ENCODE assay signal across 1 cellular context in the genomic region with DNA sequence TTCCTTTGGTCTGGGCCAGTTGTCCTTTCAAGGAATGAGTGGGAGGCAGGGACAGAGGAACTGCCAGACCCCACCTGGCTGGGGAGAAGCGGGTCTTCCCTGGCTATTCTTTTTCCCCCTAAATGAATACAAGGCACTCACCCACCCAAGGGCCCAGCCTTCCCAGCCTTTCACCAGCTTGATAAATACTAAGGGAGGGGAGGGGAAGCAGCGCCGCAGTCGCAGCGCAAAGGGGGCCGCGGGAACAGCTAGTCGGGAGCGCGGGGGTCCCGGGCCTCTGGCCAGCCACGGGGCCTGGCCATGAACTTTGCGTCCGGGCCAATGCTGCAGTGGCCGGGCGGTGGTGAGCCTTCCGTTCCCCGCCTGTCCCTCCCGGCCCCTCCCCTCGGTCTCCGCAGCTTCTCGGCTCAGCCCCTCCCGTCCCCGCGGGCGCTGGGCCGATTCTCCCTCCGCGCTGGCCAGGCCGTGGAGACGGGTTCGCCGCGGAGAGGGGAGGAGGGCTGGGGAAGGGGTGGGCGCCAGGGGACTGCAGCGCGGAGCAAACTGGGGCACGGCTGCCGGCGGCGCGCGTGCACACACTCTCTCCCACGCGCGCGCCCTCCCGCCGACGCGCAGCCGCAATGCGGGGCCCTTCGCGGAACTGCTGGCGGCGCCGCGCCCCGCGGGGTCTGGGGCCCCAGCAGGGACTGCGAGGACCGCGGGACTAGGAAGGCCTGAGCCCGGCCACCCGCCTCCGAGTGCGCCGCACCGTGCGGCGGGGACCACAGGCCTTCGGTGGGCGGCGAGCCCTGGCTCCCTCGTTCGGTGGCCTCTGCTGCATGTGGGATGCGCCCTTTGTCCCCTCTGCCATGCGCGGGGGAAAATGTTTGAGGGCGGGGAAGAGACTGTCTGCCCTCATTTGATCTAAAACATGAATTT.
TF ChIP-seq lines count a peak whose summit lies in the region.

No MANE protein-coding gene starts in this region.

TF ChIP-seq in H1, 55 proteins besides CTCF, POLR2A, EP300 and RAD21:
- TF ChIP-seq KDM4A (IDR thresholded peaks at IDR 0.05; ENCODE audit: low read depth, low read length, severe bottlenecking): peak; percentile 86
- 0 out of 2 replicates have a peak, but pooled peaks have one; percentile 18 for TF ChIP-seq TAF1 (IDR thresholded peaks at IDR 0.05; ENCODE audit: low read depth, low read length)
- TF ChIP-seq TAF7 (optimal IDR thresholded peaks at IDR 0.05; ENCODE audit: borderline replicate concordance, low read depth, low read length): peak; percentile 4
- no peak for TF ChIP-seq CTBP2 (IDR thresholded peaks at IDR 0.05; ENCODE audit: borderline replicate concordance, insufficient read depth, insufficient read length, low read length)
- peak; percentile 56; the same call in 1 of the 2 replicates for TF ChIP-seq SUZ12 (IDR thresholded peaks at IDR 0.05; ENCODE audit: low read length)
- TF ChIP-seq SP1 (IDR thresholded peaks at IDR 0.05; ENCODE audit: low read depth, low read length): no peak
- TF ChIP-seq EZH2 (IDR thresholded peaks at IDR 0.05; ENCODE audit: low read depth, low read length, severe bottlenecking): peak; percentile 35
- no peak for TF ChIP-seq TCF12 (IDR thresholded peaks at IDR 0.05; ENCODE audit: low read depth, low read length)
- peak; percentile 14; the same call in 1 of the 2 replicates for TF ChIP-seq POLR2AphosphoS5 (IDR thresholded peaks at IDR 0.05; ENCODE audit: low read depth, low read length)
- TF ChIP-seq FOSL1 (IDR thresholded peaks at IDR 0.05; ENCODE audit: insufficient read depth, low read depth, low read length): no peak
- TF ChIP-seq, protein P1, sequence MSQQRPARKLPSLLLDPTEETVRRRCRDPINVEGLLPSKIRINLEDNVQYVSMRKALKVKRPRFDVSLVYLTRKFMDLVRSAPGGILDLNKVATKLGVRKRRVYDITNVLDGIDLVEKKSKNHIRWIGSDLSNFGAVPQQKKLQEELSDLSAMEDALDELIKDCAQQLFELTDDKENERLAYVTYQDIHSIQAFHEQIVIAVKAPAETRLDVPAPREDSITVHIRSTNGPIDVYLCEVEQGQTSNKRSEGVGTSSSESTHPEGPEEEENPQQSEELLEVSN (IDR thresholded peaks at IDR 0.05): peak; percentile 89
- TF ChIP-seq, protein P2, sequence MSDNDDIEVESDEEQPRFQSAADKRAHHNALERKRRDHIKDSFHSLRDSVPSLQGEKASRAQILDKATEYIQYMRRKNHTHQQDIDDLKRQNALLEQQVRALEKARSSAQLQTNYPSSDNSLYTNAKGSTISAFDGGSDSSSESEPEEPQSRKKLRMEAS (IDR thresholded peaks at IDR 0.05): peak; percentile 83
- no peak for TF ChIP-seq SP4 (IDR thresholded peaks at IDR 0.05; ENCODE audit: low read length)
- TF ChIP-seq, protein P3, sequence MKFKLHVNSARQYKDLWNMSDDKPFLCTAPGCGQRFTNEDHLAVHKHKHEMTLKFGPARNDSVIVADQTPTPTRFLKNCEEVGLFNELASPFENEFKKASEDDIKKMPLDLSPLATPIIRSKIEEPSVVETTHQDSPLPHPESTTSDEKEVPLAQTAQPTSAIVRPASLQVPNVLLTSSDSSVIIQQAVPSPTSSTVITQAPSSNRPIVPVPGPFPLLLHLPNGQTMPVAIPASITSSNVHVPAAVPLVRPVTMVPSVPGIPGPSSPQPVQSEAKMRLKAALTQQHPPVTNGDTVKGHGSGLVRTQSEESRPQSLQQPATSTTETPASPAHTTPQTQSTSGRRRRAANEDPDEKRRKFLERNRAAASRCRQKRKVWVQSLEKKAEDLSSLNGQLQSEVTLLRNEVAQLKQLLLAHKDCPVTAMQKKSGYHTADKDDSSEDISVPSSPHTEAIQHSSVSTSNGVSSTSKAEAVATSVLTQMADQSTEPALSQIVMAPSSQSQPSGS (IDR thresholded peaks at IDR 0.05; ENCODE audit: low read length): no peak
- TF ChIP-seq PHF8 (conservative IDR thresholded peaks at IDR 0.05; ENCODE audit: low read depth, low read length): peak; percentile 60
- no peak for TF ChIP-seq TEAD4 (IDR thresholded peaks at IDR 0.05; ENCODE audit: low read depth, low read length)
